Comparison of ENCODE assay signal across 13 cellular contexts in the genomic region with DNA sequence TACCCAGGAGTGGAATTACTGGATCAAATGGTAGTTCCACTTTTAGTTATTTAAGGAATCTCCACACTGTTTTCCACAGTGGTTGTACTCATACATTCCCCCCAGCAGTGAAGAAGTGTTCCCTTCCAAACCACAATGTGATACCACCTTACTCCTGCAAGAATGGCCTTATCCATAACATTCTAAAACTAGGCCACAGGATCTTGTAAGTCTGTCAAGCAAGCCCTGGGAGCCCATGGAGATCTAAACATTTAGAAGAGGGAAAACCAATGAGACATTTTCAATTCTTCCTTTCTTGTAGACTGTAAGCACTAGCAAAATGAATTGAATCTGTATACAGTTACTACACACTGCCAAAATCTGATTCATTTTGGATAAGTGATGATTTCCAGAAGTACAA.
DNase-seq lines count a peak whose midpoint lies in the region; ATAC-seq and TF ChIP-seq lines count a peak whose summit lies in the region.
"Had no signal": no experiment of that assay in that cellular context is flagged by ENCODE, and none has a peak within 500 bp of the region (broad histone marks: within the 10 kb centered on the region; RNA-seq: fewer than 3 reads in every experiment).

No MANE protein-coding gene starts in this region.

- ATAC-seq in IMR-90 (ENCODE audit: low read depth) = peak; percentile 27
- no peak for ATAC-seq in CD4-positive, alpha-beta T cell (ENCODE audit: poor library complexity)

- peaks cover 7 to 20% of the 10 kb centered on the region in 2 experiments; a peak in 3 of 4 replicates for H3K79me1 ChIP-seq in IMR-90 (ENCODE audit: low read depth in 1 of 2, low read length in 2 of 2)

- H4K8ac ChIP-seq in IMR-90 (ENCODE audit: low read depth in 2 of 2, low read length in 2 of 2) = no peak overlapping the region

- TF ChIP-seq POLR2A in IMR-90 (IDR thresholded peaks at IDR 0.05; ENCODE audit: low read depth, low read length) = no peak

- H3K4me2 ChIP-seq in IMR-90 (ENCODE audit: low read depth, low read length) = no peak overlapping the region

- no peaks in the 10 kb centered on the region; the same call in 1 of the 2 replicates for H3K9me1 ChIP-seq in IMR-90 (ENCODE audit: insufficient read depth, low read length)

- no peak overlapping the region for H3K4me3 ChIP-seq in AG10803 (ENCODE audit: low read length)
- H3K4me3 ChIP-seq in IMR-90 (ENCODE audit: insufficient read depth, low read depth, low read length) = no peak overlapping the region
- H3K4me3 ChIP-seq in astrocyte of the spinal cord (ENCODE audit: low read depth, low read length) = no peak overlapping the region
- H3K4me3 ChIP-seq in fibroblast of the aortic adventitia (ENCODE audit: low read depth, low read length) = no peak overlapping the region

- CTCF ChIA-PET in IMR-90 (lab: Yijun Ruan, JAX) = no interaction called here
- CTCF ChIA-PET in CD4-positive, alpha-beta T cell (lab: Charles Lee) = no interaction called here

- intact Hi-C loops in IMR-90 (cut with micrococcal nuclease) = no loop called here
- intact Hi-C loops in CD4-positive, alpha-beta T cell (cut with DNase I, micrococcal nuclease) = no loop called here

- no peak overlapping the region for H2AFZ ChIP-seq in IMR-90 (replicated peaks; ENCODE audit: low read length, poor library complexity)

- TF ChIP-seq CTCF in AG10803 (conservative IDR thresholded peaks at IDR 0.05; ENCODE audit: low read length) = no peak
- no peak for TF ChIP-seq CTCF in IMR-90 (conservative IDR thresholded peaks at IDR 0.05; ENCODE audit: low read depth, low read length)
- TF ChIP-seq CTCF in astrocyte of the spinal cord (IDR thresholded peaks at IDR 0.05; ENCODE audit: low read depth, low read length) = no peak
- TF ChIP-seq CTCF in fibroblast of the aortic adventitia (IDR thresholded peaks at IDR 0.05; ENCODE audit: insufficient read depth, low read length) = no peak
- TF ChIP-seq CTCF in endothelial cell (IDR thresholded peaks at IDR 0.05; ENCODE audit: unreplicated experiment) = no peak
- TF ChIP-seq CTCF in CD4-positive, alpha-beta T cell (IDR thresholded peaks at IDR 0.05) = no peak

- no peaks in the 10 kb centered on the region for H3K36me3 Mint-ChIP-seq in endothelial cell (ENCODE audit: low read depth, unreplicated experiment)
- no peaks in the 10 kb centered on the region for H3K36me3 Mint-ChIP-seq in CD4-positive, alpha-beta T cell (ENCODE audit: low read depth)

- no peak overlapping the region for H3K9ac ChIP-seq in IMR-90 (ENCODE audit: low read depth, low read length)

- H3K27ac ChIP-seq in IMR-90 (ENCODE audit: insufficient read depth, low read length) = no peak overlapping the region
- no peak overlapping the region for H3K27ac ChIP-seq in CD4-positive, alpha-beta T cell (ENCODE audit: low read depth, low read length)

- no peak overlapping the region for H3K18ac ChIP-seq in IMR-90 (ENCODE audit: low read depth, low read length)

- H4K20me1 ChIP-seq in IMR-90 (ENCODE audit: insufficient read depth, low read length) = no peaks in the 10 kb centered on the region; the same call in 1 of the 2 replicates

- no peak overlapping the region for H2BK120ac ChIP-seq in IMR-90 (ENCODE audit: low read depth, low read length)

- no TSS peak for BruUV-seq in IMR-90 (replicated peaks; lab: Mats Ljungman, UMichigan)

- no peak overlapping the region for H2BK15ac ChIP-seq in IMR-90 (ENCODE audit: low read depth, low read length)

- no peak overlapping the region for H2BK5ac ChIP-seq in IMR-90 (ENCODE audit: low read depth, low read length, poor library complexity, severe bottlenecking)

- H3K14ac ChIP-seq in IMR-90 (replicated peaks; ENCODE audit: low read depth, low read length) = no peak overlapping the region; the same call in 1 of the 2 replicates

- H3K4ac ChIP-seq in IMR-90 (ENCODE audit: low read depth, low read length) = no peak overlapping the region

- no peaks in the 10 kb centered on the region; the same call in 1 of the 2 replicates for H3K4me1 ChIP-seq in IMR-90 (ENCODE audit: control insufficient read depth, insufficient read depth, low read length)

- dilution Hi-C loops in IMR-90 (cut with HindIII; ENCODE audit: low sequenced_read_pairs, unreplicated experiment) = no loop called here

- no peak overlapping the region for H4K5ac ChIP-seq in IMR-90 (ENCODE audit: low read depth, low read length)

- no peak for TF ChIP-seq RAD21 in IMR-90 (IDR thresholded peaks at IDR 0.05; ENCODE audit: low read length)

- no peak overlapping the region for H2BK20ac ChIP-seq in IMR-90 (ENCODE audit: low read depth, low read length)

- no peaks in the 10 kb centered on the region for H3K9me3 Mint-ChIP-seq in endothelial cell (ENCODE audit: unreplicated experiment)
- H3K9me3 Mint-ChIP-seq in CD4-positive, alpha-beta T cell = no peaks in the 10 kb centered on the region
- H3K9me3 Mint-ChIP-seq: H9 had no signal

- no peaks in the 10 kb centered on the region for H3K27me3 ChIP-seq in IMR-90 (ENCODE audit: control insufficient read depth, insufficient read depth, low read length)
- no peaks in the 10 kb centered on the region for H3K27me3 ChIP-seq in CD4-positive, alpha-beta T cell (ENCODE audit: control insufficient read depth, insufficient read depth, low read length)

- H3K23ac ChIP-seq in IMR-90 (ENCODE audit: low read depth, low read length) = no peak overlapping the region

- H3K36me3 ChIP-seq in IMR-90 (ENCODE audit: control insufficient read depth, insufficient read depth, low read length) = no peaks in the 10 kb centered on the region

- in situ Hi-C loops in IMR-90 (cut with MboI; ENCODE audit: low sequenced_read_pairs) = no loop called here
- in situ Hi-C loops in astrocyte of the spinal cord (cut with HindIII; ENCODE audit: low sequenced_read_pairs) = no loop called here

- H4K91ac ChIP-seq in IMR-90 (ENCODE audit: insufficient read depth, low read depth, low read length) = no peak overlapping the region

- H3K4me1 Mint-ChIP-seq in endothelial cell (ENCODE audit: unreplicated experiment) = peaks cover 6% of the 10 kb centered on the region
- no peaks in the 10 kb centered on the region for H3K4me1 Mint-ChIP-seq in CD4-positive, alpha-beta T cell (ENCODE audit: low read depth)
- H3K4me1 Mint-ChIP-seq: B cell had no signal

- H3K56ac ChIP-seq in IMR-90 (ENCODE audit: extremely low read depth, insufficient read depth, low read length) = no peak overlapping the region

- no peak overlapping the region for H3K27ac Mint-ChIP-seq in endothelial cell (ENCODE audit: unreplicated experiment)
- H3K27ac Mint-ChIP-seq in CD4-positive, alpha-beta T cell = no peak overlapping the region
- H3K27ac Mint-ChIP-seq: B cell, H9 had no signal

- H3K4me3 Mint-ChIP-seq in endothelial cell (ENCODE audit: unreplicated experiment) = no peak overlapping the region
- no peak overlapping the region for H3K4me3 Mint-ChIP-seq in CD4-positive, alpha-beta T cell
- H3K4me3 Mint-ChIP-seq: B cell, H9 had no signal

- no peak overlapping the region for H2AK5ac ChIP-seq in IMR-90 (ENCODE audit: low read depth, low read length)

- POLR2A ChIA-PET in IMR-90 (lab: Charles Lee; ENCODE audit: unreplicated experiment) = no interaction called here
- POLR2A ChIA-PET in CD4-positive, alpha-beta T cell (lab: Charles Lee) = no interaction called here

- no peaks in the 10 kb centered on the region for H3K27me3 Mint-ChIP-seq in endothelial cell (ENCODE audit: unreplicated experiment)
- H3K27me3 Mint-ChIP-seq in CD4-positive, alpha-beta T cell = no peaks in the 10 kb centered on the region
- H3K27me3 Mint-ChIP-seq: B cell had no signal

- no peaks in the 10 kb centered on the region for H3K9me3 ChIP-seq in IMR-90 (ENCODE audit: control insufficient read depth, insufficient read depth, low read length)
- no peaks in the 10 kb centered on the region for H3K9me3 ChIP-seq in CD4-positive, alpha-beta T cell (ENCODE audit: control insufficient read depth, low read length)

- no peak overlapping the region for H2AK9ac ChIP-seq in IMR-90 (replicated peaks; ENCODE audit: low read depth, low read length, poor library complexity)

- peak; percentile 25 for DNase-seq in AG10803 (ENCODE audit: low read depth)
- DNase-seq in IMR-90 = peak; percentile 44
- DNase-seq in astrocyte of the spinal cord (ENCODE audit: low read depth, low spot score) = peak; percentile 59
- DNase-seq in fibroblast of the aortic adventitia (ENCODE audit: low read depth) = peak; percentile 69
- DNase-seq in endothelial cell (ENCODE audit: low spot score) = no peak
- DNase-seq in CD4-positive, alpha-beta T cell = no peak
- DNase-seq in NOMO-1 (lab: John Stamatoyannopoulos, UW; ENCODE audit: unreplicated experiment in 2 of 2) = no peak
- DNase-seq: 8988T, DMS79, EL, GOT3, H9 had no signal

TF ChIP-seq in IMR-90, 13 proteins besides CTCF, POLR2A, EP300 and RAD21:
- TF ChIP-seq ELK1 (IDR thresholded peaks at IDR 0.05; ENCODE audit: borderline replicate concordance, low read depth, low read length) (no peak), MAFK (IDR thresholded peaks at IDR 0.05; ENCODE audit: low read depth, low read length) (no peak), CEBPB (IDR thresholded peaks at IDR 0.05; ENCODE audit: low read depth, low read length) (no peak), MXI1 (IDR thresholded peaks at IDR 0.05; ENCODE audit: borderline replicate concordance, low read depth, low read length) (no peak)

Comparison
In these comparisons a context has a peak if more than half of its experiments do, and no peak if none do; other contexts are left out.
1. DNase-seq: peak in AG10803 (single experiment), IMR-90 (single experiment), astrocyte of the spinal cord (single experiment) and fibroblast of the aortic adventitia (single experiment); none in endothelial cell (single experiment), CD4-positive, alpha-beta T cell (0 of 10) and NOMO-1 (0 of 2).